Comparison of ENCODE assay signal across 28 cellular contexts in genomic region chr18:12433829-12434540, GRCh38. TPM values are rescaled to one million over a fixed set of nuclear protein-coding genes. Genes with fewer than 3 reads are reported as not detected.
"Had no signal": no experiment of that assay in that cellular context is flagged by ENCODE, and none has a peak within 500 bp of the region (broad histone marks: within the 10 kb centered on the region; RNA-seq: fewer than 3 reads in every experiment).

No MANE protein-coding gene starts in this region.

- H3K4me3 ChIP-seq: ascending aorta, body of pancreas, Peyer's patch, SJCRH30 had no signal

- H3K27ac ChIP-seq: ascending aorta, body of pancreas, Peyer's patch, RWPE1, SJCRH30 had no signal

- H3K4me3 Mint-ChIP-seq: activated naive CD8-positive, alpha-beta T cell treated with anti-CD3 and anti-CD28 coated beads, Interleukin-2, amount 50 U/mL, for 24 hours; activated T-cell treated with anti-CD3 and anti-CD28 coated beads, Interleukin-2, amount 50 U/mL, for 4 hours; T-helper 2 cell treated with Interferon-gamma antibody and Interleukin-4, amounts not matched to agents 5 μg/mL and 100 μg/mL, for 36 hours had no signal

- FAIRE-seq: bronchial epithelial cell had no signal

- H3K9ac ChIP-seq: SK-N-SH had no signal

- H3K9me3 ChIP-seq: ascending aorta, body of pancreas, Peyer's patch, SJCRH30, SK-N-SH had no signal

- H3K27me3 ChIP-seq: ascending aorta, body of pancreas, Peyer's patch, SJCRH30 had no signal

- H3K4me2 ChIP-seq: SK-N-SH had no signal

- H3K27me3 Mint-ChIP-seq: activated naive CD8-positive, alpha-beta T cell treated with anti-CD3 and anti-CD28 coated beads, Interleukin-2, amount 50 U/mL, for 24 hours had no signal

- H3K36me3 ChIP-seq: Peyer's patch, SJCRH30 had no signal

- ATAC-seq: activated naive CD4-positive, alpha-beta T cell treated with anti-CD3 and anti-CD28 coated beads, Interleukin-2, amount 50 U/mL, for 72 hours; activated naive CD8-positive, alpha-beta T cell treated with anti-CD3 and anti-CD28 coated beads, Interleukin-2, amount 50 U/mL, for 24 hours; activated T-cell treated with anti-CD3 and anti-CD28 coated beads, Interleukin-2, amount 50 U/mL, for 4 hours; body of pancreas had no signal

- H3K9me3 Mint-ChIP-seq: activated naive CD4-positive, alpha-beta T cell treated with anti-CD3 and anti-CD28 coated beads, Interleukin-2, amount 50 U/mL, for 72 hours; activated naive CD8-positive, alpha-beta T cell treated with anti-CD3 and anti-CD28 coated beads, Interleukin-2, amount 50 U/mL, for 24 hours; activated T-cell treated with anti-CD3 and anti-CD28 coated beads, Interleukin-2, amount 50 U/mL, for 4 hours; T-helper 2 cell treated with Interferon-gamma antibody and Interleukin-4, amounts not matched to agents 5 μg/mL and 100 μg/mL, for 36 hours had no signal

- DNase-seq: activated CD4-positive, alpha-beta T cell treated with anti-CD3 and anti-CD28 coated beads for 48 hours; activated CD4-positive, alpha-beta T cell treated with anti-CD3 and anti-CD28 coated beads, Interleukin-2, amount 50 U/mL, for 48 hours; activated CD4-positive, CD25-positive, alpha-beta regulatory T cell treated with anti-CD3 and anti-CD28 coated beads, Interleukin-2, amount 50 U/mL, for 72 hours; activated CD8-positive, alpha-beta memory T cell treated with anti-CD3 and anti-CD28 coated beads for 24 hours; activated effector memory CD4-positive, alpha-beta T cell treated with anti-CD3 and anti-CD28 coated beads, Interleukin-2, amount 50 U/mL, for 16 hours; activated naive CD4-positive, alpha-beta T cell treated with Interleukin-2 at 50 U/mL for 16 hours; activated naive CD8-positive, alpha-beta T cell treated with anti-CD3 and anti-CD28 coated beads, Interleukin-2, amount 50 U/mL, for 24 hours; activated T-cell treated with anti-CD3 and anti-CD28 coated beads, Interleukin-2, amount 50 U/mL, for 4 hours; amniotic stem cell; body of pancreas; central memory CD4-positive, alpha-beta T cell; Kasumi-1; NCI-H1105 treated with DMSO at 0.1 percent for 48 hours; NCI-H1436 treated with DMSO at 0.1 percent for 48 hours; NCI-H187; NCI-H2081 treated with DMSO at 0.1 percent for 48 hours; NCI-H446; NCI-H524; Peyer's patch; Right ventricle myocardium superior; SJCRH30; SK-N-SH; SW 1271 had no signal

- H3K27ac Mint-ChIP-seq: activated naive CD4-positive, alpha-beta T cell treated with anti-CD3 and anti-CD28 coated beads, Interleukin-2, amount 50 U/mL, for 72 hours; activated naive CD8-positive, alpha-beta T cell treated with anti-CD3 and anti-CD28 coated beads, Interleukin-2, amount 50 U/mL, for 24 hours; T-helper 2 cell treated with Interferon-gamma antibody and Interleukin-4, amounts not matched to agents 5 μg/mL and 100 μg/mL, for 36 hours had no signal

- H3K4me1 ChIP-seq: ascending aorta, body of pancreas, Peyer's patch, SJCRH30 had no signal

RNA-seq across cellular contexts. Expression of gene PRELID3A, which starts 26.3 kb away (rescaled TPM):
- total RNA-seq: ascending aorta, body of pancreas had no signal
